In the genomic region with DNA sequence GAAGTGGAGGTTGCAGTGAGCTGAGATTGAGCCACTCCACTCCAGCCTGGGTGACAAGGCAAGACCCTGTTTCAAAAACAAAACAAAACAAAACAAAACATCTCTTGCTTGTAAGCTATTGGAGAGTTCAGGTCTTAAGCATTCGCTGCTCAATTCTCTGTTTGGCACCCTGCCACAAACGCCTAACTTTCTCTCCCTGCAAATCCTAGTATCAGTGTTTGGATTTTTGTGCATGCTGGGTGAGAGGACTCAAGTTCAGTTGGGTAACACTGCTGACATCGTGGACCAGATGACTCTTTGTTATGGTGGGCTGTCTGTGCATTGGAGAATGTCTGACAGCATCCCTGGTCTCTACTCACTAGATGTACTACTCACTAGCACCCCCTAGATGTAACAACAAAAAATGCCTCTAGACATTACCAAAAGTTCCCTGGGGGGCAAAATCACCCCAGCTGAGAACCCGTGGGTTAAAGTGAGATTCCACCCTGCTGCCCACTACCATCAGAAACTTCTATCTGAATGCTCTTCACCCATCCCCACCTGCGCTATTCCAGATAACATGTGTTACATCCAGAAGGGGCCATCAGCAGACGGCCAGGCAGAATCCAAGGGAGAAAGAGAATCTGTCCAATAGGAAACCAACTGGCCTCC, we compare ENCODE assay signal across 10 cellular contexts. TPM values are rescaled to one million over a fixed set of nuclear protein-coding genes. Genes with fewer than 3 reads are reported as not detected.
DNase-seq lines count a peak whose midpoint lies in the region; ATAC-seq and TF ChIP-seq lines count a peak whose summit lies in the region.
"Had no signal": no experiment of that assay in that cellular context is flagged by ENCODE, and none has a peak within 500 bp of the region (broad histone marks: within the 10 kb centered on the region; RNA-seq: fewer than 3 reads in every experiment).

No MANE protein-coding gene starts in this region.

- no peak overlapping the region for H3K4me3 ChIP-seq in testis
- H3K4me3 ChIP-seq in ascending aorta: no peak overlapping the region

- POLR2A ChIA-PET in WTC11 (lab: Charles Lee): no interaction called here

- no peak overlapping the region for H3K27ac Mint-ChIP-seq in WTC11
- peak overlapping the region in 4 of 6 donors; percentile 12 to 89 (median 36) for H3K27ac Mint-ChIP-seq in naive B cell
- H3K27ac Mint-ChIP-seq: activated T-helper 17 cell treated with anti-CD3 and anti-CD28 coated beads, Interleukin-2, amount 50 U/mL, for 72 hours; naive thymus-derived CD8-positive, alpha-beta T cell had no signal

- H3K4me3 Mint-ChIP-seq in WTC11 (no peak overlapping the region), naive B cell (no peak overlapping the region)
- H3K4me3 Mint-ChIP-seq: activated T-helper 17 cell treated with anti-CD3 and anti-CD28 coated beads, Interleukin-2, amount 50 U/mL, for 72 hours; naive thymus-derived CD8-positive, alpha-beta T cell had no signal

- no peaks in the 10 kb centered on the region for H3K36me3 Mint-ChIP-seq in WTC11
- no peaks in the 10 kb centered on the region for H3K36me3 Mint-ChIP-seq in naive B cell
- H3K36me3 Mint-ChIP-seq: naive thymus-derived CD8-positive, alpha-beta T cell had no signal

- TF ChIP-seq CTCF in WTC11 (IDR thresholded peaks at IDR 0.05) (peak; percentile 34), testis (IDR thresholded peaks at IDR 0.05) (peak in 1 of 3 experiments; percentile 38), ascending aorta (IDR thresholded peaks at IDR 0.05) (no peak)

- H3K36me3 ChIP-seq in testis (ENCODE audit: low read depth, missing control alignments) (no peaks in the 10 kb centered on the region), ascending aorta (no peaks in the 10 kb centered on the region)

- H3K9me3 ChIP-seq in testis (no peaks in the 10 kb centered on the region), ascending aorta (no peaks in the 10 kb centered on the region)

- H3K4me1 Mint-ChIP-seq in WTC11: peaks cover 56% of the 10 kb centered on the region
- peaks cover 15 to 36% (median 25%) of the 10 kb centered on the region in 3 donors for H3K4me1 Mint-ChIP-seq in naive B cell
- H3K4me1 Mint-ChIP-seq: activated T-helper 17 cell treated with anti-CD3 and anti-CD28 coated beads, Interleukin-2, amount 50 U/mL, for 72 hours had no signal

- no peak overlapping the region for H3K27ac ChIP-seq in testis
- H3K27ac ChIP-seq in ascending aorta: no peak overlapping the region

- intact Hi-C loops in testis (cut with DNase I; ENCODE audit: low total_unique reads): no loop called here
- intact Hi-C loops in ascending aorta (cut with DNase I): no loop called here

- TF ChIP-seq POLR2A in testis (IDR thresholded peaks at IDR 0.05): no peak

- H3K27me3 Mint-ChIP-seq in WTC11 (ENCODE audit: low read depth) (peaks cover 15% of the 10 kb centered on the region), naive B cell (no peaks in the 10 kb centered on the region)

- H3K9me3 Mint-ChIP-seq in WTC11 (no peaks in the 10 kb centered on the region), naive B cell (no peaks in the 10 kb centered on the region)
- H3K9me3 Mint-ChIP-seq: activated T-helper 17 cell treated with anti-CD3 and anti-CD28 coated beads, Interleukin-2, amount 50 U/mL, for 72 hours; naive thymus-derived CD8-positive, alpha-beta T cell had no signal

- peak; percentile 39 for DNase-seq in NCI-H1436 (lab: John Stamatoyannopoulos, UW)
- DNase-seq in NCI-H1436 treated with DMSO at 0.1 percent for 48 hours (lab: John Stamatoyannopoulos, UW): no peak
- no peak for DNase-seq in WTC11 (ENCODE audit: low spot score)
- DNase-seq in naive B cell: no peak
- no peak for DNase-seq in testis
- no peak for DNase-seq in ascending aorta (ENCODE audit: low spot score in 2 of 2)
- no peak for DNase-seq in stimulated activated naive CD4-positive, alpha-beta T cell (lab: John Stamatoyannopoulos, UW)
- DNase-seq: naive thymus-derived CD8-positive, alpha-beta T cell had no signal

- 68 to 70% methylated on average over 6 of the region's 6 CpGs for WGBS in testis, 2 donors

- H3K27me3 ChIP-seq in testis (no peaks in the 10 kb centered on the region), ascending aorta (no peaks in the 10 kb centered on the region)

- CTCF ChIA-PET in WTC11 (lab: Charles Lee): interaction anchor here (0.9 to 3.3 kb wide), 8 partner anchors 8 to 67 kb away, joined by 3 to 19 read pairs (median 4); no protein-coding TSS in a partner anchor

- H3K4me1 ChIP-seq in testis (no peaks in the 10 kb centered on the region), ascending aorta (no peaks in the 10 kb centered on the region)

- ATAC-seq in HG03354 (IDR thresholded peaks at IDR 0.05; ENCODE audit: poor library complexity, severe bottlenecking, unreplicated experiment) (peak; percentile 31), WTC11 (peak; percentile 53), naive B cell (ENCODE audit: low read depth in 2 of 2) (no peak)
- ATAC-seq: activated T-helper 17 cell treated with anti-CD3 and anti-CD28 coated beads, Interleukin-2, amount 50 U/mL, for 72 hours; naive thymus-derived CD8-positive, alpha-beta T cell had no signal

TF ChIP-seq in WTC11, 78 proteins besides CTCF, POLR2A, EP300 and RAD21:
- TF ChIP-seq ESRRA (CRISPR knock-in tag; IDR thresholded peaks at IDR 0.05; ENCODE audit: borderline replicate concordance) (no peak), IRF2 (CRISPR knock-in tag; IDR thresholded peaks at IDR 0.05; ENCODE audit: borderline replicate concordance, low read depth) (no peak), TP53 (CRISPR knock-in tag; IDR thresholded peaks at IDR 0.05) (no peak), ZNF263 (CRISPR knock-in tag; IDR thresholded peaks at IDR 0.05; ENCODE audit: low read depth) (no peak), NFYB (CRISPR knock-in tag; conservative IDR thresholded peaks at IDR 0.05; ENCODE audit: low read depth) (no peak), JAZF1 (CRISPR knock-in tag; IDR thresholded peaks at IDR 0.05) (no peak), ZNF416 (CRISPR knock-in tag; IDR thresholded peaks at IDR 0.05) (no peak), GABPB1 (CRISPR knock-in tag; IDR thresholded peaks at IDR 0.05) (no peak), FOXP1 (CRISPR knock-in tag; IDR thresholded peaks at IDR 0.05; ENCODE audit: borderline replicate concordance) (no peak), ZBTB21 (CRISPR knock-in tag; IDR thresholded peaks at IDR 0.05; ENCODE audit: borderline replicate concordance) (no peak), CBFB (CRISPR knock-in tag; IDR thresholded peaks at IDR 0.05; ENCODE audit: low read depth) (no peak)
- TF ChIP-seq, protein P1, sequence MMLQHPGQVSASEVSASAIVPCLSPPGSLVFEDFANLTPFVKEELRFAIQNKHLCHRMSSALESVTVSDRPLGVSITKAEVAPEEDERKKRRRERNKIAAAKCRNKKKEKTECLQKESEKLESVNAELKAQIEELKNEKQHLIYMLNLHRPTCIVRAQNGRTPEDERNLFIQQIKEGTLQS (CRISPR knock-in tag; conservative IDR thresholded peaks at IDR 0.05): no peak
- TF ChIP-seq, protein P2, sequence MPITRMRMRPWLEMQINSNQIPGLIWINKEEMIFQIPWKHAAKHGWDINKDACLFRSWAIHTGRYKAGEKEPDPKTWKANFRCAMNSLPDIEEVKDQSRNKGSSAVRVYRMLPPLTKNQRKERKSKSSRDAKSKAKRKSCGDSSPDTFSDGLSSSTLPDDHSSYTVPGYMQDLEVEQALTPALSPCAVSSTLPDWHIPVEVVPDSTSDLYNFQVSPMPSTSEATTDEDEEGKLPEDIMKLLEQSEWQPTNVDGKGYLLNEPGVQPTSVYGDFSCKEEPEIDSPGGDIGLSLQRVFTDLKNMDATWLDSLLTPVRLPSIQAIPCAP (CRISPR knock-in tag; IDR thresholded peaks at IDR 0.05): no peak
- TF ChIP-seq, protein P3, sequence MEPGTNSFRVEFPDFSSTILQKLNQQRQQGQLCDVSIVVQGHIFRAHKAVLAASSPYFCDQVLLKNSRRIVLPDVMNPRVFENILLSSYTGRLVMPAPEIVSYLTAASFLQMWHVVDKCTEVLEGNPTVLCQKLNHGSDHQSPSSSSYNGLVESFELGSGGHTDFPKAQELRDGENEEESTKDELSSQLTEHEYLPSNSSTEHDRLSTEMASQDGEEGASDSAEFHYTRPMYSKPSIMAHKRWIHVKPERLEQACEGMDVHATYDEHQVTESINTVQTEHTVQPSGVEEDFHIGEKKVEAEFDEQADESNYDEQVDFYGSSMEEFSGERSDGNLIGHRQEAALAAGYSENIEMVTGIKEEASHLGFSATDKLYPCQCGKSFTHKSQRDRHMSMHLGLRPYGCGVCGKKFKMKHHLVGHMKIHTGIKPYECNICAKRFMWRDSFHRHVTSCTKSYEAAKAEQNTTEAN (CRISPR knock-in tag; IDR thresholded peaks at IDR 0.05): no peak

RNA-seq across cellular contexts. Expression of a gene that starts 50.9 kb away (rescaled TPM):
- 4.7 to 7.2 TPM (median 6.9 TPM) in 3 replicates for total RNA-seq in WTC11 (2021)
- polyA plus RNA-seq in naive B cell (ENCODE audit: low read depth in 6 of 6): 1 to 10 TPM in 1 of 6 donors, under 1 TPM in 1, not detected in 4; 0.10 to 3.2 TPM
- total RNA-seq in testis: 10 to 100 TPM; 82.2 to 83.8 TPM
- polyA plus RNA-seq in testis (ENCODE audit: insufficient read depth, low read depth, low replicate concordance): 7.8 TPM
- total RNA-seq in ascending aorta: 3.7 TPM

Comparison
In these comparisons a context has a peak if more than half of its experiments do, and no peak if none do; other contexts are left out.
1. ATAC-seq: peak in HG03354 (single experiment) and WTC11 (single experiment); none in naive B cell (0 of 2).
2. RNA of a gene that starts 50.9 kb away (total RNA-seq): 82.2 to 83.8 TPM in testis; 4.7 to 7.2 TPM in WTC11 and 3.7 TPM in ascending aorta (single experiment); every median in the first group is over 10 times any median in the second.